15 cellular contexts compared by ENCODE assay signal in genomic region chr1:202561726-202562442, GRCh38.
A peak's percentile ranks its signal among the peaks of the same experiment; 100 is the strongest.
DNase-seq lines count a peak whose midpoint lies in the region; ATAC-seq and TF ChIP-seq lines count a peak whose summit lies in the region.
"Had no signal": no experiment of that assay in that cellular context is flagged by ENCODE, and none has a peak within 500 bp of the region (broad histone marks: within the 10 kb centered on the region; RNA-seq: fewer than 3 reads in every experiment).

No MANE protein-coding gene starts in this region.

- H3K27ac Mint-ChIP-seq in nephron = peak overlapping the region in 2 of 3 experiments; percentile 58 to 81
- peak overlapping the region in 1 of 8 donors; percentile 39 for H3K27ac Mint-ChIP-seq in CD8-positive, alpha-beta memory T cell

- H3K9me3 Mint-ChIP-seq in nephron = no peaks in the 10 kb centered on the region
- H3K9me3 Mint-ChIP-seq in CD8-positive, alpha-beta memory T cell = no peaks in the 10 kb centered on the region
- H3K9me3 Mint-ChIP-seq: activated T-cell treated with anti-CD3 and anti-CD28 coated beads, Interleukin-2, amount 50 U/mL, for 4 hours; brain had no signal

- H3K27ac ChIP-seq in HUES48 (ENCODE audit: low read depth, low read length) = peak overlapping the region; percentile 1
- peak overlapping the region; percentile 71 to 77 for H3K27ac ChIP-seq in coronary artery
- H3K27ac ChIP-seq in suprapubic skin = no peak overlapping the region
- no peak overlapping the region for H3K27ac ChIP-seq in CD8-positive, alpha-beta memory T cell (ENCODE audit: low read depth, low read length)

- TF ChIP-seq CTCF in AG09319 (IDR thresholded peaks at IDR 0.05; ENCODE audit: low read depth, low read length) (peak; percentile 27), coronary artery (IDR thresholded peaks at IDR 0.05) (no peak), nephron (IDR thresholded peaks at IDR 0.05; ENCODE audit: unreplicated experiment in 3 of 3) (no peak), suprapubic skin (IDR thresholded peaks at IDR 0.05) (no peak)

- H3K36me3 ChIP-seq in HUES48 (ENCODE audit: control insufficient read depth, insufficient read depth, low read length) (peaks cover 2% of the 10 kb centered on the region), suprapubic skin (peaks cover 5% of the 10 kb centered on the region)
- H3K36me3 ChIP-seq in CD8-positive, alpha-beta memory T cell (ENCODE audit: insufficient read depth, low read length) = no peaks in the 10 kb centered on the region

- H3K4me3 ChIP-seq in HUES48 (ENCODE audit: low read depth, low read length) (no peak overlapping the region), coronary artery (no peak overlapping the region), suprapubic skin (no peak overlapping the region)
- no peak overlapping the region for H3K4me3 ChIP-seq in CD8-positive, alpha-beta memory T cell (ENCODE audit: low read length)
- H3K4me3 ChIP-seq: tibial nerve had no signal

- H3K9me3 ChIP-seq in HUES48 (ENCODE audit: control insufficient read depth, insufficient read depth, low read length) (no peaks in the 10 kb centered on the region), suprapubic skin (no peaks in the 10 kb centered on the region)
- no peaks in the 10 kb centered on the region for H3K9me3 ChIP-seq in CD8-positive, alpha-beta memory T cell (ENCODE audit: low read length)
- H3K9me3 ChIP-seq: tibial nerve had no signal

- no peak for ATAC-seq in GM18861 (IDR thresholded peaks at IDR 0.05; ENCODE audit: unreplicated experiment)
- ATAC-seq: activated T-cell treated with anti-CD3 and anti-CD28 coated beads, Interleukin-2, amount 50 U/mL, for 4 hours had no signal

- POLR2A ChIA-PET in CD8-positive, alpha-beta memory T cell (lab: Charles Lee) = no interaction called here

- CTCF ChIA-PET in CD8-positive, alpha-beta memory T cell (lab: Charles Lee) = interaction anchor here (0.9 kb wide), 1 partner anchor 11 kb away, joined by 3 read pairs; no protein-coding TSS in a partner anchor

- no peaks in the 10 kb centered on the region for H3K27me3 Mint-ChIP-seq in nephron (ENCODE audit: low read depth)
- H3K27me3 Mint-ChIP-seq in CD8-positive, alpha-beta memory T cell = no peaks in the 10 kb centered on the region
- H3K27me3 Mint-ChIP-seq: brain had no signal

- H3K4me1 ChIP-seq in HUES48 (ENCODE audit: control insufficient read depth, insufficient read depth, low read length) = peaks cover 39% of the 10 kb centered on the region
- H3K4me1 ChIP-seq in suprapubic skin = peaks cover 34% of the 10 kb centered on the region
- H3K4me1 ChIP-seq in CD8-positive, alpha-beta memory T cell (ENCODE audit: insufficient read depth, low read length) = no peaks in the 10 kb centered on the region

- no peak overlapping the region for H3K4me3 Mint-ChIP-seq in nephron
- no peak overlapping the region for H3K4me3 Mint-ChIP-seq in CD8-positive, alpha-beta memory T cell
- H3K4me3 Mint-ChIP-seq: activated T-cell treated with anti-CD3 and anti-CD28 coated beads, Interleukin-2, amount 50 U/mL, for 4 hours; brain had no signal

- WGBS in suprapubic skin = 84% methylated on average over 2 of the region's 2 CpGs

- peaks cover 5% of the 10 kb centered on the region for H3K36me3 Mint-ChIP-seq in nephron (ENCODE audit: low read depth)
- H3K36me3 Mint-ChIP-seq in CD8-positive, alpha-beta memory T cell = peaks cover 0 to 33% (median 12%) of the 10 kb centered on the region in 3 donors

- TF ChIP-seq POLR2A in suprapubic skin (IDR thresholded peaks at IDR 0.05) = no peak

- H3K9ac ChIP-seq in HUES48 (ENCODE audit: low read depth, low read length) = no peak overlapping the region

- peaks cover 47% of the 10 kb centered on the region for H3K4me1 Mint-ChIP-seq in nephron
- peaks cover 5 to 14% (median 9%) of the 10 kb centered on the region in 3 donors for H3K4me1 Mint-ChIP-seq in CD8-positive, alpha-beta memory T cell

- DNase-seq in AG09319 (ENCODE audit: extremely low read depth, low read depth) (no peak), coronary artery (ENCODE audit: low spot score) (no peak), suprapubic skin (ENCODE audit: low spot score in 2 of 2) (no peak), HPDE6-E6E7 (ENCODE audit: extremely low spot score) (no peak)
- DNase-seq in CD8-positive, alpha-beta memory T cell = no peak
- DNase-seq: ACHN; activated CD4-positive, CD25-positive, alpha-beta regulatory T cell treated with anti-CD3 and anti-CD28 coated beads, Interleukin-2, amount 50 U/mL, for 72 hours; activated T-cell treated with anti-CD3 and anti-CD28 coated beads, Interleukin-2, amount 50 U/mL, for 4 hours; NCI-H2029; SW 1271 had no signal

- H3K27me3 ChIP-seq in HUES48 (ENCODE audit: control insufficient read depth, insufficient read depth, low read length) (no peaks in the 10 kb centered on the region), suprapubic skin (no peaks in the 10 kb centered on the region)
- no peaks in the 10 kb centered on the region for H3K27me3 ChIP-seq in CD8-positive, alpha-beta memory T cell (ENCODE audit: insufficient read depth, low read length, poor library complexity, severe bottlenecking)
- H3K27me3 ChIP-seq: tibial nerve had no signal

- no peak for TF ChIP-seq EP300 in suprapubic skin (IDR thresholded peaks at IDR 0.05)

Comparison
In these comparisons a context has a peak if more than half of its experiments do, and no peak if none do; other contexts are left out.
1. H3K27ac ChIP-seq: peak in HUES48 (single experiment) and coronary artery (2 of 2); none in suprapubic skin (single experiment) and CD8-positive, alpha-beta memory T cell (single experiment).